ENCODE assay signal across 8 cellular contexts in the genomic region with DNA sequence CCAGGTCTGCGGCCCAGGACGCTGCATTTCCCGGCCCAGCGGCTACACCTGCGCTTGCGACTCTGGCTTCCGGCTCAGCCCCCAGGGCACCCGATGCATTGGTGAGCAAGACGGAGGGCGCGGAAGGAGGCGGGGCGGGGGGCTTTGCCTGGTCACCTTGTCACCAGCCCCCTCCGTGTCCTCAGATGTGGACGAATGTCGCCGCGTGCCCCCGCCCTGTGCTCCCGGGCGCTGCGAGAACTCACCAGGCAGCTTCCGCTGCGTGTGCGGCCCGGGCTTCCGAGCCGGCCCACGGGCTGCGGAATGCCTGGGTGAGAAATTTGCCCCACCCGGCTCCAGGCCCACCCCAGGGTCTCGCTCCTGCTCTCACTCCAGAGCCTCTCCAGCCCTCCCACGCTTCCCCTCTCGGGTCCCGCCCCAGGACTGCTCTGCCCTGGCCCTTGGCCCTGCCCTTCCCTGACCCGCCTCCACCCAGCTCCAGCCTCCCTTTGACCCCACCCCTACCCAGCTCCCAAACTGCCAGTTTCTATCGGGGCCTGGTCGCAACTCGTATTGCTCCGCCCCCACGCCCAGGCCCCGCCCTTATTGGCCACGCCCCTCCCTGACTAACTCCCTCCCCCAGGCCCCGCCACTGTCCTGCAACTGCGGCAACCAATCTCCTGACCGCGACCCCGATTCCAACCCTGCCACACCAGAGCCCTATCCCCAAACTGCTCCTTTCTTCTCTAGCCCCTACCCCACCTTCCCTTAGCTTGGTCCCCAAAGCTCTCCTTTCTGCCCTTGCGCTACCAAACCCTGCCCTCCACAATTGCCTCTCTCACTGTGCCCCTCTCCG. TPM values are rescaled to one million over a fixed set of nuclear protein-coding genes. Genes with fewer than 3 reads are reported as not detected.
DNase-seq lines count a peak whose midpoint lies in the region; ATAC-seq lines count a peak whose summit lies in the region.

No MANE protein-coding gene starts in this region.

- WGBS in ectodermal cell, 2 experiments: 2% methylated on average over 49 of the region's 50 CpGs

- H3K4me1 ChIP-seq in HAP-1: peaks cover 26% of the 10 kb centered on the region
- H3K4me1 ChIP-seq in ectodermal cell (ENCODE audit: control insufficient read depth, insufficient read depth, low read length): peaks cover 21% of the 10 kb centered on the region

- in situ Hi-C loops in G401 (cut with HindIII; ENCODE audit: low sequenced_read_pairs) (no loop called here), HAP-1 (cut with MboI; ENCODE audit: low sequenced_read_pairs) (no loop called here)

- DNase-seq in G401 (ENCODE audit: low spot score): peak; percentile 12
- DNase-seq in HAP-1 (ENCODE audit: low spot score in 2 of 2): peak; percentile 91 to 98
- DNase-seq in NCI-H2196 treated with DMSO at 0.1 percent for 48 hours (lab: John Stamatoyannopoulos, UW; ENCODE audit: unreplicated experiment): peak; percentile 80
- DNase-seq in activated CD4-positive, alpha-beta memory T cell treated with anti-CD3 and anti-CD28 coated beads for 36 hours: peak; percentile 97
- peak; percentile 92 to 93 for DNase-seq in memory B cell (ENCODE audit: low spot score in 2 of 2)
- DNase-seq in stimulated activated CD8-positive, alpha-beta memory T cell treated with anti-CD3 and anti-CD28 coated beads, Interleukin-15, amount 100 ng/mL, for 4 hours (ENCODE audit: low read depth in 2 of 2): peak; percentile 76
- no peak for DNase-seq in T1000 (lab: John Stamatoyannopoulos, UW)

- peak overlapping the region; percentile 84 for H3K27ac Mint-ChIP-seq in activated CD4-positive, alpha-beta memory T cell treated with anti-CD3 and anti-CD28 coated beads for 36 hours
- peak overlapping the region; percentile 96 for H3K27ac Mint-ChIP-seq in memory B cell

- CTCF ChIA-PET in activated CD4-positive, alpha-beta memory T cell treated with anti-CD3 and anti-CD28 coated beads for 36 hours (lab: Charles Lee): interaction anchor here (1.2 to 3.1 kb wide), 4 partner anchors 10 to 145 kb away, joined by 3 to 21 read pairs (median 6); a partner anchor contains a TSS

- intact Hi-C loops in activated CD4-positive, alpha-beta memory T cell treated with anti-CD3 and anti-CD28 coated beads for 36 hours (cut with micrococcal nuclease): loop anchor here (5.0 to 10.0 kb wide), 2 partner anchors 193 to 935 kb away; no protein-coding TSS in a partner anchor

- peak; percentile 48 for ATAC-seq in memory B cell (ENCODE audit: low read depth)

- H3K9me3 ChIP-seq in HAP-1 (no peaks in the 10 kb centered on the region), ectodermal cell (ENCODE audit: control insufficient read depth, low read length) (no peaks in the 10 kb centered on the region)

- H3K4me3 ChIP-seq in HAP-1: peak overlapping the region; percentile 34
- peak overlapping the region; percentile 39 for H3K4me3 ChIP-seq in ectodermal cell (ENCODE audit: insufficient read depth, low read depth, low read length)

- H3K4me1 Mint-ChIP-seq in activated CD4-positive, alpha-beta memory T cell treated with anti-CD3 and anti-CD28 coated beads for 36 hours (ENCODE audit: low read depth): peaks cover 61% of the 10 kb centered on the region
- H3K4me1 Mint-ChIP-seq in memory B cell: peaks cover 43% of the 10 kb centered on the region

- H3K27ac ChIP-seq in ectodermal cell (ENCODE audit: insufficient read depth, low read depth, low read length, poor library complexity, severe bottlenecking): no peak overlapping the region

- peaks cover 1% of the 10 kb centered on the region for H3K36me3 Mint-ChIP-seq in activated CD4-positive, alpha-beta memory T cell treated with anti-CD3 and anti-CD28 coated beads for 36 hours
- H3K36me3 Mint-ChIP-seq in memory B cell: no peaks in the 10 kb centered on the region

- H3K27me3 ChIP-seq in HAP-1 (ENCODE audit: low read depth) (no peaks in the 10 kb centered on the region), ectodermal cell (ENCODE audit: control insufficient read depth, insufficient read depth, low read length, poor library complexity, severe bottlenecking) (peaks cover 69% of the 10 kb centered on the region)

- H3K36me3 ChIP-seq in HAP-1 (replicated peaks) (no peaks in the 10 kb centered on the region; the same call in none of the 2 replicates), ectodermal cell (ENCODE audit: control insufficient read depth, insufficient read depth, low read length) (no peaks in the 10 kb centered on the region)

- H3K4me3 Mint-ChIP-seq in activated CD4-positive, alpha-beta memory T cell treated with anti-CD3 and anti-CD28 coated beads for 36 hours: peak overlapping the region; percentile 72
- H3K4me3 Mint-ChIP-seq in memory B cell: peak overlapping the region; percentile 90

- H3K9me3 Mint-ChIP-seq in activated CD4-positive, alpha-beta memory T cell treated with anti-CD3 and anti-CD28 coated beads for 36 hours: no peaks in the 10 kb centered on the region
- H3K9me3 Mint-ChIP-seq in memory B cell: no peaks in the 10 kb centered on the region

- POLR2A ChIA-PET in activated CD4-positive, alpha-beta memory T cell treated with anti-CD3 and anti-CD28 coated beads for 36 hours (lab: Charles Lee): interaction anchor here (1.1 to 1.2 kb wide), 3 partner anchors 10 to 140 kb away, joined by 3 to 5 read pairs (median 4); a partner anchor contains a TSS

- no peaks in the 10 kb centered on the region for H3K27me3 Mint-ChIP-seq in activated CD4-positive, alpha-beta memory T cell treated with anti-CD3 and anti-CD28 coated beads for 36 hours
- no peaks in the 10 kb centered on the region for H3K27me3 Mint-ChIP-seq in memory B cell

RNA-seq across cellular contexts. Expression of a gene that starts 8.6 kb away (rescaled TPM):
- total RNA-seq in G401 (2014; rRNA removed; shearing (Covaris generic)): 54.8 and 64.4 TPM in 2 replicates
- 100 to 1,000 TPM; 178 to 182 TPM for total RNA-seq in activated CD4-positive, alpha-beta memory T cell treated with anti-CD3 and anti-CD28 coated beads for 36 hours
- 149 TPM for polyA plus RNA-seq in ectodermal cell (2013, experiment 1 of 4)
- 154 TPM for polyA plus RNA-seq in ectodermal cell (2013, experiment 2 of 4)
- 117 TPM for polyA plus RNA-seq in ectodermal cell (2013, experiment 3 of 4)
- polyA plus RNA-seq in ectodermal cell (2013, experiment 4 of 4): 145 TPM

RNA-seq across cellular contexts. Expression of a gene that starts 33.1 kb away (rescaled TPM):
- 74.5 and 115 TPM in 2 replicates for total RNA-seq in G401 (2014; rRNA removed; shearing (Covaris generic))
- 100 to 1,000 TPM; 112 to 126 TPM for total RNA-seq in activated CD4-positive, alpha-beta memory T cell treated with anti-CD3 and anti-CD28 coated beads for 36 hours
- polyA plus RNA-seq in ectodermal cell (2013, experiment 1 of 4): 120 TPM
- 117 TPM for polyA plus RNA-seq in ectodermal cell (2013, experiment 2 of 4)
- 85.8 TPM for polyA plus RNA-seq in ectodermal cell (2013, experiment 3 of 4)
- polyA plus RNA-seq in ectodermal cell (2013, experiment 4 of 4): 93.1 TPM
